8 cellular contexts compared by ENCODE assay signal in genomic region chr16:46404028-46404427, GRCh38.
"Had no signal": no experiment of that assay in that cellular context is flagged by ENCODE, and none has a peak within 500 bp of the region (broad histone marks: within the 10 kb centered on the region; RNA-seq: fewer than 3 reads in every experiment).

No MANE protein-coding gene starts in this region.

- ATAC-seq: GM12878 had no signal

- H3K4me3 ChIP-seq: GM12878 had no signal

- FAIRE-seq: G401.6, GM12878, GM12891, GM12892, GM18507, GM19239 had no signal

- DNase-seq: GDM1, GF-D8 had no signal
